Comparison of ENCODE assay signal across 11 cellular contexts in genomic region chr1:21927531-21928237, GRCh38. TPM values are rescaled to one million over a fixed set of nuclear protein-coding genes. Genes with fewer than 3 reads are reported as not detected.
DNase-seq lines count a peak whose midpoint lies in the region; ATAC-seq, FAIRE-seq and TF ChIP-seq lines count a peak whose summit lies in the region.
"Had no signal": no experiment of that assay in that cellular context is flagged by ENCODE, and none has a peak within 500 bp of the region (broad histone marks: within the 10 kb centered on the region; RNA-seq: fewer than 3 reads in every experiment).

No MANE protein-coding gene starts in this region.

- 56 to 72% methylated on average over 7 to 12 of the region's 12 CpGs for WGBS in testis, 2 donors

- peak overlapping the region; percentile 11 for H3K9ac ChIP-seq in endothelial cell of umbilical vein (replicated peaks; ENCODE audit: extremely low read depth, insufficient read depth, low read length)

- intact Hi-C loops in endothelial cell of umbilical vein (cut with micrococcal nuclease): loop anchor here (5.0 kb wide), 1 partner anchor 490 kb away; no protein-coding TSS in a partner anchor
- intact Hi-C loops in testis (cut with DNase I; ENCODE audit: low total_unique reads): no loop called here

- no peak for ATAC-seq in GM21737 (IDR thresholded peaks at IDR 0.05; ENCODE audit: unreplicated experiment)
- ATAC-seq: WTC11 had no signal

- peaks cover 45% of the 10 kb centered on the region for H3K36me3 Mint-ChIP-seq in HFFc6 (ENCODE audit: low read depth)
- no peaks in the 10 kb centered on the region for H3K36me3 Mint-ChIP-seq in mesothelial cell of epicardium

- H3K4me2 ChIP-seq in endothelial cell of umbilical vein (ENCODE audit: insufficient read depth, low read length): peak overlapping the region; percentile 3

- H3K36me3 ChIP-seq in endothelial cell of umbilical vein (ENCODE audit: control insufficient read depth in 2 of 2, extremely low read depth in 1 of 2, insufficient read depth in 2 of 2, low read length in 2 of 2) (peaks cover 14 to 22% of the 10 kb centered on the region in 2 experiments), testis (ENCODE audit: low read depth, missing control alignments) (no peaks in the 10 kb centered on the region)
- H3K36me3 ChIP-seq: neutrophil had no signal

- peak; percentile 73 for FAIRE-seq in endothelial cell of umbilical vein (lab: Jason Lieb, UNC)

- dilution Hi-C loops in endothelial cell of umbilical vein (cut with MboI; ENCODE audit: extremely low pct_ligation_motif_present, low sequenced_read_pairs): no loop called here

- no TSS peak for BruUV-seq in endothelial cell of umbilical vein (replicated peaks; lab: Mats Ljungman, UMichigan)

- H3K4me1 Mint-ChIP-seq in HFFc6 (ENCODE audit: low read depth): peaks cover 88% of the 10 kb centered on the region
- peaks cover 62% of the 10 kb centered on the region for H3K4me1 Mint-ChIP-seq in mesothelial cell of epicardium

- H3K27me3 Mint-ChIP-seq in HFFc6 (ENCODE audit: insufficient read depth) (peaks cover 9% of the 10 kb centered on the region), mesothelial cell of epicardium (ENCODE audit: low read depth) (no peaks in the 10 kb centered on the region)

- peaks cover 93% of the 10 kb centered on the region for H3K79me2 ChIP-seq in endothelial cell of umbilical vein (ENCODE audit: control insufficient read depth, insufficient read depth, low read length)

- H3K9me3 ChIP-seq in endothelial cell of umbilical vein (replicated peaks; ENCODE audit: control insufficient read depth, insufficient read depth, low read length) (no peaks in the 10 kb centered on the region), testis (no peaks in the 10 kb centered on the region)
- H3K9me3 ChIP-seq: neutrophil had no signal

- TF ChIP-seq POLR2A in endothelial cell of umbilical vein (IDR thresholded peaks at IDR 0.05; ENCODE audit: low read depth, low read length): no peak
- TF ChIP-seq POLR2A in testis (IDR thresholded peaks at IDR 0.05): no peak

- H3K4me1 ChIP-seq in endothelial cell of umbilical vein (ENCODE audit: control insufficient read depth, extremely low read depth, insufficient read depth, low read length): peaks cover 92% of the 10 kb centered on the region
- peaks cover 36% of the 10 kb centered on the region for H3K4me1 ChIP-seq in testis

- H3K9me3 Mint-ChIP-seq in HFFc6: no peaks in the 10 kb centered on the region
- H3K9me3 Mint-ChIP-seq in mesothelial cell of epicardium: no peaks in the 10 kb centered on the region
- H3K9me3 Mint-ChIP-seq: WTC11 had no signal

- no peaks in the 10 kb centered on the region for H4K20me1 ChIP-seq in endothelial cell of umbilical vein (replicated peaks; ENCODE audit: control insufficient read depth, extremely low read depth, insufficient read depth, low read length)

- H3K27ac ChIP-seq in endothelial cell of umbilical vein (ENCODE audit: insufficient read depth, low read depth, low read length) (peak overlapping the region; percentile 79), testis (peak overlapping the region; percentile 65 to 83)
- H3K27ac ChIP-seq: neutrophil had no signal

- CTCF ChIA-PET in endothelial cell of umbilical vein (lab: Charles Lee): interaction anchor here (0.6 to 10.8 kb wide), 5 partner anchors 8 to 489 kb away, joined by 3 to 95 read pairs (median 3); no protein-coding TSS in a partner anchor

- no peaks in the 10 kb centered on the region for H3K27me3 ChIP-seq in endothelial cell of umbilical vein (ENCODE audit: control insufficient read depth in 2 of 2, insufficient read depth in 2 of 2, low read length in 2 of 2)
- no peaks in the 10 kb centered on the region for H3K27me3 ChIP-seq in testis
- H3K27me3 ChIP-seq: neutrophil had no signal

- no peaks in the 10 kb centered on the region for H3K9me1 ChIP-seq in endothelial cell of umbilical vein (replicated peaks; ENCODE audit: control insufficient read depth, extremely low read depth, insufficient read depth, low read length)

- DNase-seq in HFFc6 (peak; percentile 58), endothelial cell of umbilical vein (ENCODE audit: low read depth, low spot score) (peak; percentile 56), mesothelial cell of epicardium (ENCODE audit: low spot score in 2 of 2, unreplicated experiment in 2 of 2) (no peak), testis (peak; percentile 36), NCI-H1694 treated with DMSO at 0.1 percent for 48 hours (lab: John Stamatoyannopoulos, UW) (no peak), NCI-H2196 treated with DMSO at 0.1 percent for 48 hours (lab: John Stamatoyannopoulos, UW; ENCODE audit: unreplicated experiment) (no peak), NCI-H2081 (lab: John Stamatoyannopoulos, UW) (no peak)
- DNase-seq: SHP77 treated with DMSO at 0.1 percent for 48 hours had no signal

- TF ChIP-seq CTCF in HFFc6 (IDR thresholded peaks at IDR 0.05) (no peak), endothelial cell of umbilical vein (IDR thresholded peaks at IDR 0.05; ENCODE audit: extremely low read depth in 1 of 2, insufficient read depth in 1 of 2, low read depth in 1 of 2, low read length in 2 of 2) (no peak), mesothelial cell of epicardium (IDR thresholded peaks at IDR 0.05; ENCODE audit: unreplicated experiment) (no peak), testis (IDR thresholded peaks at IDR 0.05) (no peak)

- H3K4me3 Mint-ChIP-seq in HFFc6 (peak overlapping the region; percentile 63), mesothelial cell of epicardium (no peak overlapping the region)
- H3K4me3 Mint-ChIP-seq: WTC11 had no signal

- H3K4me3 ChIP-seq in endothelial cell of umbilical vein (replicated peaks in 1 of 3; ENCODE audit: insufficient read depth in 1 of 3, low read depth in 1 of 3, low read length in 3 of 3): no peak overlapping the region
- no peak overlapping the region for H3K4me3 ChIP-seq in testis

- no peak overlapping the region for H2AFZ ChIP-seq in endothelial cell of umbilical vein (ENCODE audit: low read depth, low read length)

- peak overlapping the region; percentile 94 for H3K27ac Mint-ChIP-seq in HFFc6
- H3K27ac Mint-ChIP-seq in mesothelial cell of epicardium: peak overlapping the region; percentile 2
- H3K27ac Mint-ChIP-seq: WTC11 had no signal

- POLR2A ChIA-PET in endothelial cell of umbilical vein (lab: Charles Lee): no interaction called here

TF ChIP-seq in endothelial cell of umbilical vein, 7 proteins besides CTCF, POLR2A, EP300 and RAD21:
- peak; percentile 60 for TF ChIP-seq POLR2AphosphoS5 (IDR thresholded peaks at IDR 0.05; ENCODE audit: insufficient read depth, low read depth, low read length)
- no peak for TF ChIP-seq EZH2 (IDR thresholded peaks at IDR 0.05; ENCODE audit: borderline replicate concordance, low read depth, low read length, severe bottlenecking)

RNA-seq across cellular contexts. Expression of gene HSPG2, which starts 9.4 kb away (rescaled TPM):
- total RNA-seq in HFFc6 (2021; fragmentation: NEBNext Ultra II Directional; extraction: Animal tissue kit (Norgen Biotek cat#: 25700)): 100 to 1,000 TPM; 275 to 430 (median 297) TPM
- total RNA-seq in endothelial cell of umbilical vein (3,499 and 3,960 TPM in 2 replicates), mesothelial cell of epicardium (221 to 226 TPM (median 221 TPM) in 3 replicates), testis (10 to 100 TPM; 51.8 to 54.2 TPM)
- polyA plus RNA-seq in endothelial cell of umbilical vein (734 and 849 TPM in 2 replicates), testis (ENCODE audit: insufficient read depth, low read depth, low replicate concordance) (72.1 TPM)
- polyA plus RNA-seq in endothelial cell of umbilical vein (2011; cell fraction: cytosol; rRNA removed): 751 and 1,165 TPM in 2 replicates
- 1,616 and 1,967 TPM in 2 replicates for polyA plus RNA-seq in endothelial cell of umbilical vein (2011; cell fraction: nucleus; rRNA removed)
- 1,500 and 2,412 TPM in 2 replicates for polyA plus RNA-seq in endothelial cell of umbilical vein (2012)
- polyA minus RNA-seq in endothelial cell of umbilical vein: 1,494 and 1,598 TPM in 2 replicates
- 16.5 TPM for polyA minus RNA-seq in endothelial cell of umbilical vein (2011; cell fraction: cytosol; rRNA and poly(A)+ RNA removed)
- 1,216 and 2,140 TPM in 2 replicates for polyA minus RNA-seq in endothelial cell of umbilical vein (2011; cell fraction: nucleus; rRNA and poly(A)+ RNA removed)

RNA-seq across cellular contexts. Expression of gene CELA3B, which starts 49.1 kb away (rescaled TPM):
- total RNA-seq in HFFc6 (2021; fragmentation: NEBNext Ultra II Directional; extraction: Animal tissue kit (Norgen Biotek cat#: 25700)): not detected
- 0.48 TPM in 1 of 2 replicates, not detected in the other for total RNA-seq in endothelial cell of umbilical vein
- 0.30 and 0.32 TPM in 2 replicates for polyA plus RNA-seq in endothelial cell of umbilical vein
- 0.10 and 0.20 TPM in 2 replicates for polyA plus RNA-seq in endothelial cell of umbilical vein (2011; cell fraction: cytosol; rRNA removed)
- polyA plus RNA-seq in endothelial cell of umbilical vein (2011; cell fraction: nucleus; rRNA removed): 0.25 and 0.29 TPM in 2 replicates
- not detected in 2 replicates for polyA plus RNA-seq in endothelial cell of umbilical vein (2012)
- 0.39 TPM in 1 of 2 replicates, not detected in the other for polyA minus RNA-seq in endothelial cell of umbilical vein
- polyA minus RNA-seq in endothelial cell of umbilical vein (2011; cell fraction: cytosol; rRNA and poly(A)+ RNA removed): not detected
- 1.5 TPM in 1 of 2 replicates, not detected in the other for polyA minus RNA-seq in endothelial cell of umbilical vein (2011; cell fraction: nucleus; rRNA and poly(A)+ RNA removed)
- total RNA-seq in mesothelial cell of epicardium: not detected in 3 replicates
- under 1 TPM in 1 of 2 donors, not detected in 1; 0.63 TPM for total RNA-seq in testis
- 0.34 TPM for polyA plus RNA-seq in testis (ENCODE audit: insufficient read depth, low read depth, low replicate concordance)

Comparison
In these comparisons a context has a peak if more than half of its experiments do, and no peak if none do; other contexts are left out.
1. DNase-seq: peak in HFFc6 (single experiment), endothelial cell of umbilical vein (single experiment) and testis (single experiment); none in mesothelial cell of epicardium (0 of 2), NCI-H1694 treated with DMSO at 0.1 percent for 48 hours (single experiment), NCI-H2196 treated with DMSO at 0.1 percent for 48 hours (single experiment) and NCI-H2081 (0 of 2).